1 cellular context compared by ENCODE assay signal in the genomic region with DNA sequence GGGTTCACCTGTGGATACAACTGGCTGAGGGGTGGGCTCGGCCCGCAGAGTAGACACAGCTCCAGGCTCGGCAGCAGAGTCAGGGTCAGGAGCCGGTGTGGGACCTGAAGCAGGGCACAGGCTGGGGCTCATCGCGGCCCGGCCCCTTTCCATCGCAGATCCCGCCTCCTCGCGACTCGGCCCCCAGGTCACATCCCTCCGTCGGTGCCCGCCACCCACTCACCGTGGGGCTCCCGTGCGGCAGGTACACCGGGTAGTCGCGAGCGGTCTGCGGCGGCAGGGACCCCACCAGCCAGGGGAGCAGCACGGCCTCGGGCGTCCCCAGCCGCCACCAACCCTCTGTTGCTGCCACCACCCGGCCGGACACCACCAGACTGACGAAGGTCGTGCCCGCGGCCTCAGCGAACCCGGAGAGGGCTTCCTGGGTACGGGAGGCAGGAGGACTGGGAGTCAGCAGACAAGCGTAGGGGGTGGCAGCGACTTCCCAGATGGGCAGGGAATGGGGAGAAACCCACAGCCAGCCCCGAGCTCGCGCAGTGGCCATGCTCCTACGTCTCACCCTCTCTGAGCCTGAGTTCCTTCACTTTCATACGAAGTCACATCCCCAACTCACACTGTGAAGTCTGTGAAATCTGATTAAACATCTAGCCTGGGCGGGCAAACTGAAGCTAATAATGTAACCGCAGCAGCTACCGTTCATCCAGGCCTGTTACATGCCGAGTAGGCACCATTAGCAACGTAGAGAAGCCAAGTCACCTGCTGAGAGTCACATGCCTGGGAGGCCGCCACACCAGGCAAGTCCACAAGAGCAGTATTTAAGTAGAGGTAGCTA.
TF ChIP-seq lines count a peak whose summit lies in the region.

No MANE protein-coding gene starts in this region.

TF ChIP-seq in K562, 482 proteins besides CTCF, POLR2A, EP300 and RAD21 (continued from another document):
- TF ChIP-seq ZNF24 (IDR thresholded peaks at IDR 0.05) (no peak), NFATC3 (IDR thresholded peaks at IDR 0.05) (no peak)
TF ChIP-seq in K562: peak in this region for 14.
